6 cellular contexts compared by ENCODE assay signal in the genomic region with DNA sequence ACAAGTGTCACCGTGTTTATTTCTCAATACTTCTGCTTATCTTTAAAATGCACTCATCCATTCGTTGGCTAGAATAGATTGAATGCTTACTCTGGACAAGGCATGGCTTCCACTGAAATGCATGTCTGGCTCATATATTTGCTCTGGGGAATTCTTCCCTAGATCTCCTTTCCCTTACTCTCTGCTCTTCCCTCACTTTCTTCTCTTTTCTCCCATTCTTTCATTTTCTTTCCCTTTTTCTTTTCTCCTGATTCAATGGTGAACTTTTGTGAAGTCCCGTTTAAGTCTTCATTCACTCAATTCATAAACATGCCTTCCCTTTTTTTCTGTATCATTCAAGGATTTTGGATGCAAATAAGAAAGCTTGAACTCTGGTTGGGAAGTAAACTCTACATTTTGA.
"Had no signal": no experiment of that assay in that cellular context is flagged by ENCODE, and none has a peak within 500 bp of the region (broad histone marks: within the 10 kb centered on the region; RNA-seq: fewer than 3 reads in every experiment).

No MANE protein-coding gene starts in this region.

- ATAC-seq: GM23338, HCT116 had no signal

- H3K27ac Mint-ChIP-seq: GM23338 had no signal

- H2AFZ ChIP-seq: GM23338 had no signal

- DNase-seq: H7, IMR-90 had no signal

- H3K4me2 ChIP-seq: GM23338 had no signal

- H3K36me3 ChIP-seq: HAP-1 had no signal

- H3K4me1 Mint-ChIP-seq: GM23338 had no signal

- FAIRE-seq: HTR-8/SVneo had no signal

- H3K4me3 Mint-ChIP-seq: GM23338 had no signal

- H3K9me3 ChIP-seq: HAP-1 had no signal

- H3K4me3 ChIP-seq: GM23338, HAP-1 had no signal

- H3K4me1 ChIP-seq: HAP-1 had no signal
